12 cellular contexts compared by ENCODE assay signal in the genomic region with DNA sequence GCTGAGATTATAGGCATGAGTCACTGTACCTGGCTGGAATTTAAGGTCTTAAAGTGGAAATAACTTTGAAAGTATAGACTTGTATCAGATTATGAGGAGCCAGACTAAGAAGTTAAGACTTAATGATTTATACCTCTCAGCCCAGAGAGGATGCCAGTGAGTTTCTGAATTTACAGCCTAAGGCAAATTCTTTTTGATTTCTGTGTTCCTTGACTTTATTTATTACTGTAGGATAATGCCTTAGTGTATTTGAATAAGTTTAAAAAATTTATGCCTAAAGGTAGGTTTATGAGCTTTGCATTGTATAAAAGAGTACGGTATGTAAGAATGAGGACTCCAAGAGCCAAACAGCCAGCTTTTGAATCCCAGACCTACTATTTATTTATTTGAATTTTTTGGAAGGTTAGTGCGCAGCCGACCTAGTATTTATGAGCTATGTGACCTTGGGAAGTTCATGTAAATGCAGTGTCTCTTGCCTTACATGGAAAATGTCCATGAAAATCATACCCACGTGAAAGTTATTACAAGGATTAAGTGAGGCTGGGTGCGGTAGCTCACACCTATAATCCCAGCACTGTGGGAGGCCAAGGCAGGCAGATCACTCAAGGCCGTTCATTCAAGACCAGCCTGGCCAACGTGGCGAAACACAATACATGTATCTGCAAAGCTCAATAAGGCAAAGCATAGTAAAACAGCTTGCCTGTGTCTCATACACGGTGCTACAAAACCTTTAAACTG.
"Had no signal": no experiment of that assay in that cellular context is flagged by ENCODE, and none has a peak within 500 bp of the region (broad histone marks: within the 10 kb centered on the region; RNA-seq: fewer than 3 reads in every experiment).

No MANE protein-coding gene starts in this region.

- ATAC-seq: stimulated activated naive CD8-positive, alpha-beta T cell treated with anti-CD3 and anti-CD28 coated beads, Interleukin-15, Interleukin-2, amounts not matched to agents 100 U/mL and 50 U/mL, for 24 hours had no signal

- H3K9me3 Mint-ChIP-seq: activated CD4-positive, alpha-beta T cell treated with anti-CD3 and anti-CD28 coated beads, Interleukin-2, amount 10 ng/mL, durations not matched to agents 7 days and 5 days; activated naive CD8-positive, alpha-beta T cell treated with anti-CD3 and anti-CD28 coated beads for 36 hours had no signal

- H3K27me3 Mint-ChIP-seq: activated CD4-positive, alpha-beta T cell treated with anti-CD3 and anti-CD28 coated beads, Interleukin-2, amount 10 ng/mL, durations not matched to agents 7 days and 5 days; activated naive CD8-positive, alpha-beta T cell treated with anti-CD3 and anti-CD28 coated beads for 36 hours; progenitor cell of endocrine pancreas had no signal

- H3K27me3 ChIP-seq: brain microvascular endothelial cell, right lobe of liver had no signal

- H3K4me3 Mint-ChIP-seq: activated CD4-positive, alpha-beta T cell treated with anti-CD3 and anti-CD28 coated beads, Interleukin-2, amount 10 ng/mL, durations not matched to agents 7 days and 5 days; activated naive CD8-positive, alpha-beta T cell treated with anti-CD3 and anti-CD28 coated beads for 36 hours had no signal

- H3K4me1 Mint-ChIP-seq: activated CD4-positive, alpha-beta T cell treated with anti-CD3 and anti-CD28 coated beads, Interleukin-2, amount 10 ng/mL, durations not matched to agents 7 days and 5 days; activated naive CD8-positive, alpha-beta T cell treated with anti-CD3 and anti-CD28 coated beads for 36 hours had no signal

- H3K36me3 ChIP-seq: brain microvascular endothelial cell, right lobe of liver had no signal

- H3K9me3 ChIP-seq: right lobe of liver had no signal

- H3K4me3 ChIP-seq: right lobe of liver had no signal

- H3K36me3 Mint-ChIP-seq: activated naive CD8-positive, alpha-beta T cell treated with anti-CD3 and anti-CD28 coated beads for 36 hours had no signal

- DNase-seq: activated CD4-positive, alpha-beta T cell treated with anti-CD3 and anti-CD28 coated beads, Interleukin-2, amount 10 ng/mL, durations not matched to agents 7 days and 5 days; activated CD8-positive, alpha-beta memory T cell treated with anti-CD3 and anti-CD28 coated beads, Interleukin-2, amount 50 U/mL, for 48 hours; activated naive CD8-positive, alpha-beta T cell treated with anti-CD3 and anti-CD28 coated beads for 36 hours; anterior cingulate cortex; brain microvascular endothelial cell; cortex of kidney; effector CD4-positive, alpha-beta T cell; foreskin melanocyte; right lobe of liver; stimulated activated naive CD8-positive, alpha-beta T cell treated with anti-CD3 and anti-CD28 coated beads, Interleukin-15, Interleukin-2, amounts not matched to agents 100 U/mL and 50 U/mL, for 24 hours had no signal

- FAIRE-seq: endothelial cell of umbilical vein had no signal

- H3K27ac Mint-ChIP-seq: activated CD4-positive, alpha-beta T cell treated with anti-CD3 and anti-CD28 coated beads, Interleukin-2, amount 10 ng/mL, durations not matched to agents 7 days and 5 days; activated naive CD8-positive, alpha-beta T cell treated with anti-CD3 and anti-CD28 coated beads for 36 hours; progenitor cell of endocrine pancreas had no signal

- H3K27ac ChIP-seq: brain microvascular endothelial cell, right lobe of liver had no signal
